8 cellular contexts compared by ENCODE assay signal in the genomic region with DNA sequence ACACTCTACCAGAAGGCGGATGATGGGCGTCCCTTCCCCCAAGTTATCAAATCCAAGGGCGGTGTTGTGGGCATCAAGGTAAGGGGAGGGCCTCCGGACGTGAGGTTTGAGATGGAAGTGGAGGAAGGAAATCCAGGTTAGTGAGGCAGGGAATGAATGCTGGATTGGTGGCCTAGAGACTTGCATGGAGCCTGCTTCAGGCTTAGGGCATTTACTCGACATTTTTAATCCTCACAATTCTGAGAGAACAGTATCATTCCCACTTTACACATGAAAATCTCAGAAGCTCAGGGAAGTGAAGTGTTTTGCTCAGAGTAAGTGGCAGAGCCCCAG. TPM values are rescaled to one million over a fixed set of nuclear protein-coding genes. Genes with fewer than 3 reads are reported as not detected.
DNase-seq lines count a peak whose midpoint lies in the region; ATAC-seq and TF ChIP-seq lines count a peak whose summit lies in the region.

No MANE protein-coding gene starts in this region.

- 0 out of 2 replicates have a peak overlapping the region, but pooled peaks have one; percentile 21 for H3K27ac ChIP-seq in SK-N-MC

- peak overlapping the region; percentile 94 for H3K9ac ChIP-seq in SK-N-MC (ENCODE audit: insufficient read length)

- DNase-seq in GM12864 (ENCODE audit: low read depth) (no peak), SK-N-MC (ENCODE audit: low read depth, low spot score) (no peak), epithelial cell of proximal tubule (ENCODE audit: low read depth) (no peak), retinal pigment epithelial cell (ENCODE audit: low read depth) (no peak)

- peaks cover 59% of the 10 kb centered on the region for H3K36me3 ChIP-seq in SK-N-MC (ENCODE audit: insufficient read depth, low read length)

- no peak for ATAC-seq in HG03045 (IDR thresholded peaks at IDR 0.05; ENCODE audit: unreplicated experiment)
- no peak for ATAC-seq in HG02970 (IDR thresholded peaks at IDR 0.05; ENCODE audit: low FRiP score, unreplicated experiment)
- no peak for ATAC-seq in HG03354 (IDR thresholded peaks at IDR 0.05; ENCODE audit: poor library complexity, severe bottlenecking, unreplicated experiment)
- ATAC-seq in GM19023 (IDR thresholded peaks at IDR 0.05; ENCODE audit: unreplicated experiment), result no peak

- H3K4me3 ChIP-seq in GM12864 (ENCODE audit: low read depth, low read length), result peak overlapping the region; percentile 78
- peak overlapping the region; percentile 94 for H3K4me3 ChIP-seq in SK-N-MC
- H3K4me3 ChIP-seq in epithelial cell of proximal tubule (ENCODE audit: low read depth, low read length), result peak overlapping the region; percentile 98
- peak overlapping the region; percentile 79 for H3K4me3 ChIP-seq in retinal pigment epithelial cell (ENCODE audit: low read length)

- no peaks in the 10 kb centered on the region for H3K9me3 ChIP-seq in SK-N-MC (ENCODE audit: low read depth, low read length)

- no peak for TF ChIP-seq CTCF in GM12864 (IDR thresholded peaks at IDR 0.05; ENCODE audit: low read depth, low read length, missing control alignments)
- no peak for TF ChIP-seq CTCF in epithelial cell of proximal tubule (conservative IDR thresholded peaks at IDR 0.05; ENCODE audit: low read depth, low read length)
- TF ChIP-seq CTCF in retinal pigment epithelial cell (conservative IDR thresholded peaks at IDR 0.05; ENCODE audit: low read depth, low read length), result no peak

RNA-seq across cellular contexts. Expression of gene ALDOA, which starts 2.0 kb away (rescaled TPM):
- total RNA-seq in epithelial cell of proximal tubule, result 1,398 and 2,089 TPM in 2 replicates

RNA-seq across cellular contexts. Expression of gene PPP4C, which starts 8.2 kb away (rescaled TPM):
- 98.4 and 178 TPM in 2 replicates for total RNA-seq in epithelial cell of proximal tubule

RNA-seq across cellular contexts. Expression of gene TBX6, which starts 24.2 kb away (rescaled TPM):
- total RNA-seq in epithelial cell of proximal tubule, result 0.07 and 1.3 TPM in 2 replicates

RNA-seq across cellular contexts. Expression of gene YPEL3, which starts 28.5 kb away (rescaled TPM):
- total RNA-seq in epithelial cell of proximal tubule, result 16.0 and 41.3 TPM in 2 replicates

RNA-seq across cellular contexts. Expression of gene TLCD3B, which starts 36.5 kb away (rescaled TPM):
- total RNA-seq in epithelial cell of proximal tubule, result not detected in 2 replicates
